1 cellular context compared by ENCODE assay signal in genomic region chr12:111600296-111600562, GRCh38.
TF ChIP-seq lines count a peak whose summit lies in the region.

No MANE protein-coding gene starts in this region.

TF ChIP-seq in HepG2, 621 proteins besides CTCF, POLR2A, EP300 and RAD21 (continued from another document and continues in another):
- TF ChIP-seq, protein P1, sequence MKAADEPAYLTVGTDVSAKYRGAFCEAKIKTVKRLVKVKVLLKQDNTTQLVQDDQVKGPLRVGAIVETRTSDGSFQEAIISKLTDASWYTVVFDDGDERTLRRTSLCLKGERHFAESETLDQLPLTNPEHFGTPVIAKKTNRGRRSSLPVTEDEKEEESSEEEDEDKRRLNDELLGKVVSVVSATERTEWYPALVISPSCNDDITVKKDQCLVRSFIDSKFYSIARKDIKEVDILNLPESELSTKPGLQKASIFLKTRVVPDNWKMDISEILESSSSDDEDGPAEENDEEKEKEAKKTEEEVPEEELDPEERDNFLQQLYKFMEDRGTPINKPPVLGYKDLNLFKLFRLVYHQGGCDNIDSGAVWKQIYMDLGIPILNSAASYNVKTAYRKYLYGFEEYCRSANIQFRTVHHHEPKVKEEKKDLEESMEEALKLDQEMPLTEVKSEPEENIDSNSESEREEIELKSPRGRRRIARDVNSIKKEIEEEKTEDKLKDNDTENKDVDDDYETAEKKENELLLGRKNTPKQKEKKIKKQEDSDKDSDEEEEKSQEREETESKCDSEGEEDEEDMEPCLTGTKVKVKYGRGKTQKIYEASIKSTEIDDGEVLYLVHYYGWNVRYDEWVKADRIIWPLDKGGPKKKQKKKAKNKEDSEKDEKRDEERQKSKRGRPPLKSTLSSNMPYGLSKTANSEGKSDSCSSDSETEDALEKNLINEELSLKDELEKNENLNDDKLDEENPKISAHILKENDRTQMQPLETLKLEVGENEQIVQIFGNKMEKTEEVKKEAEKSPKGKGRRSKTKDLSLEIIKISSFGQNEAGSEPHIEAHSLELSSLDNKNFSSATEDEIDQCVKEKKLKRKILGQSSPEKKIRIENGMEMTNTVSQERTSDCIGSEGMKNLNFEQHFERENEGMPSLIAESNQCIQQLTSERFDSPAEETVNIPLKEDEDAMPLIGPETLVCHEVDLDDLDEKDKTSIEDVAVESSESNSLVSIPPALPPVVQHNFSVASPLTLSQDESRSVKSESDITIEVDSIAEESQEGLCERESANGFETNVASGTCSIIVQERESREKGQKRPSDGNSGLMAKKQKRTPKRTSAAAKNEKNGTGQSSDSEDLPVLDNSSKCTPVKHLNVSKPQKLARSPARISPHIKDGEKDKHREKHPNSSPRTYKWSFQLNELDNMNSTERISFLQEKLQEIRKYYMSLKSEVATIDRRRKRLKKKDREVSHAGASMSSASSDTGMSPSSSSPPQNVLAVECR (CRISPR knock-in tag; IDR thresholded peaks at IDR 0.05; ENCODE audit: borderline replicate concordance) = no peak
- TF ChIP-seq GLI4 (CRISPR knock-in tag; IDR thresholded peaks at IDR 0.05; ENCODE audit: borderline replicate concordance) (no peak), CCAR2 (optimal IDR thresholded peaks at IDR 0.05; ENCODE audit: low read depth, low read length) (no peak), BRCA1 (CRISPR knock-in tag; IDR thresholded peaks at IDR 0.05) (no peak), HNF4G (IDR thresholded peaks at IDR 0.05; ENCODE audit: borderline replicate concordance, low read depth, low read length) (peak; percentile 87), HNF4G (CRISPR knock-in tag; IDR thresholded peaks at IDR 0.05; ENCODE audit: borderline replicate concordance, low read depth) (no peak; the same call in 1 of the 2 replicates), MLXIP (CRISPR knock-in tag; IDR thresholded peaks at IDR 0.05; ENCODE audit: borderline replicate concordance) (no peak), AGO2 (optimal IDR thresholded peaks at IDR 0.05; ENCODE audit: low read depth, low read length) (no peak), PAX8 (CRISPR knock-in tag; IDR thresholded peaks at IDR 0.05; ENCODE audit: borderline replicate concordance) (no peak), PHF8 (CRISPR knock-in tag; IDR thresholded peaks at IDR 0.05) (no peak), SP1 (IDR thresholded peaks at IDR 0.05) (no peak), SP1 (CRISPR knock-in tag; IDR thresholded peaks at IDR 0.05) (no peak), ZNF260 (CRISPR knock-in tag; IDR thresholded peaks at IDR 0.05; ENCODE audit: borderline replicate concordance, low read depth) (no peak), ZNF234 (CRISPR knock-in tag; conservative IDR thresholded peaks at IDR 0.05) (no peak), HNRNPUL1 (IDR thresholded peaks at IDR 0.05; ENCODE audit: low read depth, low read length) (no peak), TAF15 (IDR thresholded peaks at IDR 0.05; ENCODE audit: low read depth, low read length, poor library complexity, severe bottlenecking) (no peak), ZNF513 (CRISPR knock-in tag; conservative IDR thresholded peaks at IDR 0.05) (no peak), NFYB (CRISPR knock-in tag; IDR thresholded peaks at IDR 0.05) (no peak), NCOA2 (CRISPR knock-in tag; IDR thresholded peaks at IDR 0.05) (no peak), ZNF839 (CRISPR knock-in tag; IDR thresholded peaks at IDR 0.05; ENCODE audit: borderline replicate concordance) (no peak), ZNF160 (CRISPR knock-in tag; IDR thresholded peaks at IDR 0.05) (no peak), ZBTB39 (CRISPR knock-in tag; IDR thresholded peaks at IDR 0.05) (no peak), MAFF (IDR thresholded peaks at IDR 0.05; ENCODE audit: low read depth, low read length) (no peak), ZNF761 (CRISPR knock-in tag; conservative IDR thresholded peaks at IDR 0.05) (no peak), ONECUT2 (CRISPR knock-in tag; IDR thresholded peaks at IDR 0.05) (no peak), CREM (IDR thresholded peaks at IDR 0.05) (no peak), CREM (CRISPR knock-in tag; IDR thresholded peaks at IDR 0.05) (no peak), PBX3 (CRISPR knock-in tag; IDR thresholded peaks at IDR 0.05; ENCODE audit: borderline replicate concordance) (no peak), ARNT2 (CRISPR knock-in tag; IDR thresholded peaks at IDR 0.05; ENCODE audit: low read depth) (no peak), ZSCAN20 (CRISPR knock-in tag; IDR thresholded peaks at IDR 0.05; ENCODE audit: borderline replicate concordance) (no peak), SCMH1 (CRISPR knock-in tag; IDR thresholded peaks at IDR 0.05; ENCODE audit: borderline replicate concordance) (no peak), FOXA1 (IDR thresholded peaks at IDR 0.05) (no peak), FOXA1 (CRISPR knock-in tag; IDR thresholded peaks at IDR 0.05) (no peak), JUNB (CRISPR knock-in tag; IDR thresholded peaks at IDR 0.05; ENCODE audit: borderline replicate concordance) (no peak), KAT7 (CRISPR knock-in tag; IDR thresholded peaks at IDR 0.05; ENCODE audit: borderline replicate concordance) (no peak), RXRB (CRISPR knock-in tag; IDR thresholded peaks at IDR 0.05; ENCODE audit: borderline replicate concordance) (peak; percentile 40; the same call in 1 of the 2 replicates), GMEB1 (CRISPR knock-in tag; IDR thresholded peaks at IDR 0.05; ENCODE audit: borderline replicate concordance) (no peak), ZNF605 (CRISPR knock-in tag; IDR thresholded peaks at IDR 0.05) (no peak), ZMYM3 (CRISPR knock-in tag; IDR thresholded peaks at IDR 0.05) (no peak), HBP1 (CRISPR knock-in tag; IDR thresholded peaks at IDR 0.05; ENCODE audit: low read depth) (no peak), MIER2 (CRISPR knock-in tag; IDR thresholded peaks at IDR 0.05) (no peak)
- TF ChIP-seq, protein P2, sequence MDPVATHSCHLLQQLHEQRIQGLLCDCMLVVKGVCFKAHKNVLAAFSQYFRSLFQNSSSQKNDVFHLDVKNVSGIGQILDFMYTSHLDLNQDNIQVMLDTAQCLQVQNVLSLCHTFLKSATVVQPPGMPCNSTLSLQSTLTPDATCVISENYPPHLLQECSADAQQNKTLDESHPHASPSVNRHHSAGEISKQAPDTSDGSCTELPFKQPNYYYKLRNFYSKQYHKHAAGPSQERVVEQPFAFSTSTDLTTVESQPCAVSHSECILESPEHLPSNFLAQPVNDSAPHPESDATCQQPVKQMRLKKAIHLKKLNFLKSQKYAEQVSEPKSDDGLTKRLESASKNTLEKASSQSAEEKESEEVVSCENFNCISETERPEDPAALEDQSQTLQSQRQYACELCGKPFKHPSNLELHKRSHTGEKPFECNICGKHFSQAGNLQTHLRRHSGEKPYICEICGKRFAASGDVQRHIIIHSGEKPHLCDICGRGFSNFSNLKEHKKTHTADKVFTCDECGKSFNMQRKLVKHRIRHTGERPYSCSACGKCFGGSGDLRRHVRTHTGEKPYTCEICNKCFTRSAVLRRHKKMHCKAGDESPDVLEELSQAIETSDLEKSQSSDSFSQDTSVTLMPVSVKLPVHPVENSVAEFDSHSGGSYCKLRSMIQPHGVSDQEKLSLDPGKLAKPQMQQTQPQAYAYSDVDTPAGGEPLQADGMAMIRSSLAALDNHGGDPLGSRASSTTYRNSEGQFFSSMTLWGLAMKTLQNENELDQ (CRISPR knock-in tag; IDR thresholded peaks at IDR 0.05; ENCODE audit: borderline replicate concordance) = no peak
- TF ChIP-seq, protein P3, sequence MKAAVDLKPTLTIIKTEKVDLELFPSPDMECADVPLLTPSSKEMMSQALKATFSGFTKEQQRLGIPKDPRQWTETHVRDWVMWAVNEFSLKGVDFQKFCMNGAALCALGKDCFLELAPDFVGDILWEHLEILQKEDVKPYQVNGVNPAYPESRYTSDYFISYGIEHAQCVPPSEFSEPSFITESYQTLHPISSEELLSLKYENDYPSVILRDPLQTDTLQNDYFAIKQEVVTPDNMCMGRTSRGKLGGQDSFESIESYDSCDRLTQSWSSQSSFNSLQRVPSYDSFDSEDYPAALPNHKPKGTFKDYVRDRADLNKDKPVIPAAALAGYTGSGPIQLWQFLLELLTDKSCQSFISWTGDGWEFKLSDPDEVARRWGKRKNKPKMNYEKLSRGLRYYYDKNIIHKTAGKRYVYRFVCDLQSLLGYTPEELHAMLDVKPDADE (CRISPR knock-in tag; IDR thresholded peaks at IDR 0.05) = no peak
